In genomic region chr7:47557317-47557985, GRCh38 we compare ENCODE assay signal across 11 cellular contexts. TPM values are rescaled to one million over a fixed set of nuclear protein-coding genes. Genes with fewer than 3 reads are reported as not detected.
DNase-seq lines count a peak whose midpoint lies in the region; ATAC-seq and TF ChIP-seq lines count a peak whose summit lies in the region.
"Had no signal": no experiment of that assay in that cellular context is flagged by ENCODE, and none has a peak within 500 bp of the region (broad histone marks: within the 10 kb centered on the region; RNA-seq: fewer than 3 reads in every experiment).

No MANE protein-coding gene starts in this region.

- H3K9me3 ChIP-seq in body of pancreas = no peaks in the 10 kb centered on the region
- H3K9me3 ChIP-seq in spleen = no peaks in the 10 kb centered on the region

- intact Hi-C loops in body of pancreas (cut with DNase I) (no loop called here), left colon (cut with DNase I, micrococcal nuclease) (loop anchor here in 1 of 2 donors (10.0 kb wide), 1 partner anchor 293 kb away; no protein-coding TSS in a partner anchor), spleen (cut with DNase I; ENCODE audit: low total_unique reads) (no loop called here)

- H3K27me3 ChIP-seq in body of pancreas = no peaks in the 10 kb centered on the region
- no peaks in the 10 kb centered on the region for H3K27me3 ChIP-seq in spleen (replicated peaks in 1 of 7)

- WGBS in body of pancreas, 2 donors = 79 to 92% methylated on average over 9 of the region's 9 CpGs
- WGBS in spleen, 5 donors = 76 to 81% (median 78%) methylated on average over 9 of the region's 9 CpGs

- TF ChIP-seq CTCF in body of pancreas (IDR thresholded peaks at IDR 0.05) = no peak
- TF ChIP-seq CTCF in spleen (IDR thresholded peaks at IDR 0.05 in 8 of 11, conservative IDR thresholded peaks at IDR 0.05 in 3 of 11) = no peak

- ATAC-seq in body of pancreas (peak; percentile 42), left colon (peak; percentile 62), HG02852 (IDR thresholded peaks at IDR 0.05; ENCODE audit: unreplicated experiment) (no peak)

- peak; percentile 68 for DNase-seq in HCEC 1CT
- DNase-seq in body of pancreas = no peak
- DNase-seq in left colon = no peak
- no peak for DNase-seq in spleen
- no peak for DNase-seq in activated CD4-positive, alpha-beta T cell treated with anti-CD3 and anti-CD28 coated beads for 1 hour
- DNase-seq in glomerular visceral epithelial cell (ENCODE audit: extremely low spot score) = no peak
- no peak for DNase-seq in MV-4-11 (lab: John Stamatoyannopoulos, UW)
- DNase-seq: activated CD4-positive, CD25-positive, alpha-beta regulatory T cell treated with anti-CD3 and anti-CD28 coated beads, Interleukin-2, amount 50 U/mL, for 72 hours; activated effector memory CD4-positive, alpha-beta T cell treated with anti-CD3 and anti-CD28 coated beads, Interleukin-2, amount 50 U/mL, for 16 hours; NCI-H2107 had no signal

- H3K4me3 ChIP-seq in body of pancreas = no peak overlapping the region
- no peak overlapping the region for H3K4me3 ChIP-seq in spleen

- H3K4me1 ChIP-seq in body of pancreas (peaks cover 18% of the 10 kb centered on the region), spleen (peaks cover 5 to 91% (median 26%) of the 10 kb centered on the region in 6 donors)

- H3K36me3 ChIP-seq in body of pancreas (replicated peaks in 1 of 2; ENCODE audit: insufficient read depth in 1 of 2, low read depth in 2 of 2) (no peaks in the 10 kb centered on the region), spleen (peaks cover 0 to 40% (median 0%) of the 10 kb centered on the region in 6 donors)

- no peak for TF ChIP-seq POLR2A in body of pancreas (IDR thresholded peaks at IDR 0.05)
- TF ChIP-seq POLR2A in spleen (IDR thresholded peaks at IDR 0.05) = no peak

- H3K27ac ChIP-seq in body of pancreas = no peak overlapping the region
- H3K27ac ChIP-seq in spleen = peak overlapping the region in 7 of 8 donors; percentile 1 to 73 (median 53)

RNA-seq across cellular contexts. Expression of gene TNS3, which starts 24.5 kb away (rescaled TPM):
- total RNA-seq in body of pancreas = 100 to 1,000 TPM; 100 to 265 TPM
- total RNA-seq in left colon = 10 to 100 TPM; 56.9 to 62.3 TPM
- 100 to 1,000 TPM; 122 to 247 (median 152) TPM for total RNA-seq in spleen
- 10 to 100 TPM; 17.7 to 31.4 (median 20.9) TPM for polyA plus RNA-seq in spleen

Comparison
In these comparisons a context has a peak if more than half of its experiments do, and no peak if none do; other contexts are left out.
1. H3K27ac ChIP-seq: peak in spleen (7 of 8); none in body of pancreas (0 of 4).